In genomic region chr3:194987571-194988494, GRCh38 we compare ENCODE assay signal across 19 cellular contexts.
"Had no signal": no experiment of that assay in that cellular context is flagged by ENCODE, and none has a peak within 500 bp of the region (broad histone marks: within the 10 kb centered on the region; RNA-seq: fewer than 3 reads in every experiment).

No MANE protein-coding gene starts in this region.

- H3K27ac ChIP-seq: foreskin keratinocyte, neural progenitor cell, ovary, sigmoid colon, transverse colon, vagina had no signal

- H3K4me1 Mint-ChIP-seq: activated naive CD8-positive, alpha-beta T cell treated with anti-CD3 and anti-CD28 coated beads, Interleukin-2, amount 10 ng/mL, durations not matched to agents 7 days and 5 days; endodermal cell had no signal

- H3K4me2 ChIP-seq: neural progenitor cell had no signal

- H3K36me3 Mint-ChIP-seq: activated naive CD8-positive, alpha-beta T cell treated with anti-CD3 and anti-CD28 coated beads, Interleukin-2, amount 10 ng/mL, durations not matched to agents 7 days and 5 days; naive thymus-derived CD4-positive, alpha-beta T cell; neural progenitor cell had no signal

- H3K27ac Mint-ChIP-seq: activated naive CD8-positive, alpha-beta T cell treated with anti-CD3 and anti-CD28 coated beads, Interleukin-2, amount 10 ng/mL, durations not matched to agents 7 days and 5 days; activated T-helper 2 cell treated with anti-CD3 and anti-CD28 coated beads, Interferon-gamma antibody, Interleukin-2, Interleukin-4, amounts not matched to agents 10 μg/mL and 5 μg/mL and 100 μg/mL, durations not matched to agents 14 hours and 24 hours and 36 hours; endodermal cell; naive thymus-derived CD4-positive, alpha-beta T cell; neural progenitor cell; stimulated activated naive CD8-positive, alpha-beta T cell treated with anti-CD3 and anti-CD28 coated beads, Interleukin-15, Interleukin-2, amounts not matched to agents 100 ng/mL and 50 ng/mL, for 24 hours; T-helper 17 cell had no signal

- H2AFZ ChIP-seq: neural progenitor cell had no signal

- H3K36me3 ChIP-seq: neural progenitor cell, ovary, sigmoid colon, transverse colon, vagina had no signal

- H3K9ac ChIP-seq: neural progenitor cell had no signal

- H3K4me3 Mint-ChIP-seq: activated naive CD8-positive, alpha-beta T cell treated with anti-CD3 and anti-CD28 coated beads, Interleukin-2, amount 10 ng/mL, durations not matched to agents 7 days and 5 days; endodermal cell; naive thymus-derived CD4-positive, alpha-beta T cell; neural progenitor cell; stimulated activated naive CD8-positive, alpha-beta T cell treated with anti-CD3 and anti-CD28 coated beads, Interleukin-15, Interleukin-2, amounts not matched to agents 100 ng/mL and 50 ng/mL, for 24 hours; T-helper 17 cell had no signal

- DNase-seq: activated CD4-positive, alpha-beta T cell treated with anti-CD3 and anti-CD28 coated beads, Interleukin-2, amount 50 U/mL, for 4 hours; activated naive CD4-positive, alpha-beta T cell treated with Interleukin-2 at 50 U/mL for 16 hours; activated naive CD8-positive, alpha-beta T cell treated with anti-CD3 and anti-CD28 coated beads, Interleukin-2, amount 10 ng/mL, durations not matched to agents 7 days and 5 days; activated T-cell treated with anti-CD3 and anti-CD28 coated beads, Interleukin-2, amount 50 U/mL, for 1 hour; amygdala; central memory CD4-positive, alpha-beta T cell; endodermal cell; foreskin keratinocyte; glutamatergic neuron; hippocampal formation; naive thymus-derived CD4-positive, alpha-beta T cell; ovary; sigmoid colon; T-helper 17 cell; transverse colon had no signal

- H3K27me3 ChIP-seq: foreskin keratinocyte, ovary, sigmoid colon, transverse colon, vagina had no signal

- H3K4me3 ChIP-seq: neural progenitor cell, ovary, sigmoid colon, transverse colon, vagina had no signal

- H3K9me3 ChIP-seq: ovary, sigmoid colon, transverse colon, vagina had no signal

- ATAC-seq: foreskin keratinocyte; naive thymus-derived CD4-positive, alpha-beta T cell; T-helper 17 cell had no signal

- H3K9me3 Mint-ChIP-seq: activated naive CD8-positive, alpha-beta T cell treated with anti-CD3 and anti-CD28 coated beads, Interleukin-2, amount 10 ng/mL, durations not matched to agents 7 days and 5 days; activated T-helper 2 cell treated with anti-CD3 and anti-CD28 coated beads, Interferon-gamma antibody, Interleukin-2, Interleukin-4, amounts not matched to agents 10 μg/mL and 5 μg/mL and 100 μg/mL, durations not matched to agents 14 hours and 24 hours and 36 hours; endodermal cell; stimulated activated naive CD8-positive, alpha-beta T cell treated with anti-CD3 and anti-CD28 coated beads, Interleukin-15, Interleukin-2, amounts not matched to agents 100 ng/mL and 50 ng/mL, for 24 hours had no signal
